Comparison of ENCODE assay signal across 8 cellular contexts in the genomic region with DNA sequence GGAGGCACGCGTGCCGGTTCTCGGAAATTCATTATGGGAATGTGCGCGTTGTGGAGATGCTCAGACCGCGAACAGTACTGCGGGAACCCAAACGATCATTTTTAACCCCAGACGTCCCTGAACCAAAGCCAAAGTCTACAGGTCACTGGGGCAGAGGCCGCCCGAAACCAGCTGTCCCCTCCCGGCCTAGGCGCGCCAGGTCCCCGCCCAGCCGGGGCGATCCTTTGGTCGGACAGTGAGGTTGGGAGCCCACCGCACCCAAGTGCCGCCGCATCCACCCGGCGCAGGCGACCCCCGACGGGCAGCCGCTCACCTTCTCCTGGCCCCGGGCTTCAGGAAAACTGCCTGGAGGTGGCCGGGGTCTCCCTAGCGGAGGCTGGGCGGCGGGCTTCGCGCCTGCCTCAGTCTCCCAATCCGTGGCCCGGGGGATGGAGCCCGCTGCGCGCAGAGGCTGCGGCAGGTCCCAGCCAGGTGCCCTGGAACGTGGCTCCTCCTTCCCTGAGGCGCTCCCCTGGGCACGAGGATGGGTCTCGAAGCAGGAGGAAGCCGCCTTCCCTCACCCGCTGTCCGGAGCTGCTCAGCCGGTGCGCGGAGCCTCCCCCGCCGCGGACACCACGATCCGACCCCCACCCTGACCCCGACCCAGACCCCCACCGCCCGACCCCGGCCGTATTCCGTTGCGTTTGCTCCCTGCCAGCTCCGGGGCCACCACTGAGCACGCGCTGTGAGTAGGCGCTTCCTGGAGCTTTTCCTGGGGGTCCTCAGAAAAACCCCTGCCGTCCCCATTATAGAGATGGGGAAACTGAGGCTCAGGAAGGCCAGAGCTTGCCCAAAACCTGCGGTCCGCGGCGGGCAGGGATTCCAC. TPM values are rescaled to one million over a fixed set of nuclear protein-coding genes. Genes with fewer than 3 reads are reported as not detected.
DNase-seq lines count a peak whose midpoint lies in the region; ATAC-seq and TF ChIP-seq lines count a peak whose summit lies in the region.

No MANE protein-coding gene starts in this region.

- TF ChIP-seq CTCF in left lung (IDR thresholded peaks at IDR 0.05) = no peak
- no peak for TF ChIP-seq CTCF in type B pancreatic cell (conservative IDR thresholded peaks at IDR 0.05)

- H3K4me1 Mint-ChIP-seq in activated naive CD8-positive, alpha-beta T cell treated with anti-CD3 and anti-CD28 coated beads, Interleukin-2, amount 10 ng/mL, durations not matched to agents 7 days and 5 days = peaks cover 44% of the 10 kb centered on the region
- peaks cover 3% of the 10 kb centered on the region for H3K4me1 Mint-ChIP-seq in type B pancreatic cell (ENCODE audit: unreplicated experiment)

- peak overlapping the region; percentile 31 to 53 for H3K4me3 ChIP-seq in left lung

- intact Hi-C loops in left lung (cut with DNase I) = no loop called here

- ATAC-seq in activated naive CD8-positive, alpha-beta T cell treated with anti-CD3 and anti-CD28 coated beads, Interleukin-2, amount 10 ng/mL, durations not matched to agents 7 days and 5 days (ENCODE audit: low read depth) = no peak
- ATAC-seq in left lung (peak; percentile 6), HG03469 (IDR thresholded peaks at IDR 0.05; ENCODE audit: unreplicated experiment) (no peak)

- DNase-seq in activated T-cell treated with anti-CD3 and anti-CD28 coated beads, Interleukin-2, amount 50 U/mL, for 1 hour = peak; percentile 40
- no peak for DNase-seq in activated T-cell treated with anti-CD3 and anti-CD28 coated beads for 4 hours
- peak; percentile 55 for DNase-seq in activated naive CD8-positive, alpha-beta T cell treated with anti-CD3 and anti-CD28 coated beads, Interleukin-2, amount 10 ng/mL, durations not matched to agents 7 days and 5 days
- peak in 1 of 2 donors; percentile 84 for DNase-seq in left lung
- DNase-seq in type B pancreatic cell (ENCODE audit: extremely low spot score, unreplicated experiment) = no peak
- DNase-seq in NCI-H1092 treated with DMSO at 0.1 percent for 48 hours (lab: John Stamatoyannopoulos, UW) = no peak
- no peak for DNase-seq in iPS-NIHi11 (ENCODE audit: low spot score)

- H3K9me3 ChIP-seq in left lung = no peaks in the 10 kb centered on the region

- peaks cover 31 to 69% of the 10 kb centered on the region in 2 donors for H3K4me1 ChIP-seq in left lung

- H3K27me3 ChIP-seq in left lung = peaks cover 12 to 80% of the 10 kb centered on the region in 2 donors

- no peaks in the 10 kb centered on the region for H3K36me3 Mint-ChIP-seq in activated naive CD8-positive, alpha-beta T cell treated with anti-CD3 and anti-CD28 coated beads, Interleukin-2, amount 10 ng/mL, durations not matched to agents 7 days and 5 days
- H3K36me3 Mint-ChIP-seq in type B pancreatic cell = peaks cover 3% of the 10 kb centered on the region

- H3K27ac Mint-ChIP-seq in activated naive CD8-positive, alpha-beta T cell treated with anti-CD3 and anti-CD28 coated beads, Interleukin-2, amount 10 ng/mL, durations not matched to agents 7 days and 5 days = peak overlapping the region; percentile 84
- no peak overlapping the region for H3K27ac Mint-ChIP-seq in type B pancreatic cell

- no peaks in the 10 kb centered on the region for H3K9me3 Mint-ChIP-seq in activated naive CD8-positive, alpha-beta T cell treated with anti-CD3 and anti-CD28 coated beads, Interleukin-2, amount 10 ng/mL, durations not matched to agents 7 days and 5 days
- H3K9me3 Mint-ChIP-seq in type B pancreatic cell = no peaks in the 10 kb centered on the region

- H3K4me3 Mint-ChIP-seq in activated naive CD8-positive, alpha-beta T cell treated with anti-CD3 and anti-CD28 coated beads, Interleukin-2, amount 10 ng/mL, durations not matched to agents 7 days and 5 days = peak overlapping the region; percentile 87
- H3K4me3 Mint-ChIP-seq in type B pancreatic cell = peak overlapping the region; percentile 78

- H3K27ac ChIP-seq in left lung = peak overlapping the region in 1 of 2 donors; percentile 93

- no peaks in the 10 kb centered on the region for H3K27me3 Mint-ChIP-seq in activated naive CD8-positive, alpha-beta T cell treated with anti-CD3 and anti-CD28 coated beads, Interleukin-2, amount 10 ng/mL, durations not matched to agents 7 days and 5 days
- H3K27me3 Mint-ChIP-seq in type B pancreatic cell = peaks cover 71% of the 10 kb centered on the region

- POLR2A ChIA-PET in activated naive CD8-positive, alpha-beta T cell treated with anti-CD3 and anti-CD28 coated beads, Interleukin-2, amount 10 ng/mL, durations not matched to agents 7 days and 5 days (lab: Charles Lee) = interaction anchor here (0.9 to 9.1 kb wide), 15 partner anchors 8 to 138 kb away, joined by 3 to 165 read pairs (median 6); a partner anchor contains a TSS

- no peaks in the 10 kb centered on the region for H3K36me3 ChIP-seq in left lung

RNA-seq across cellular contexts. Expression of a gene that starts 8.1 kb away (rescaled TPM):
- total RNA-seq in activated naive CD8-positive, alpha-beta T cell treated with anti-CD3 and anti-CD28 coated beads, Interleukin-2, amount 10 ng/mL, durations not matched to agents 7 days and 5 days = 10 to 100 TPM; 44.2 to 44.3 TPM
- total RNA-seq in left lung (10 to 100 TPM; 16.4 to 29.6 TPM), type B pancreatic cell (ENCODE audit: low replicate concordance) (25.6 and 33.3 TPM in 2 replicates)

RNA-seq across cellular contexts. Expression of a gene that starts 11.0 kb away (rescaled TPM):
- total RNA-seq in activated naive CD8-positive, alpha-beta T cell treated with anti-CD3 and anti-CD28 coated beads, Interleukin-2, amount 10 ng/mL, durations not matched to agents 7 days and 5 days = 100 to 1,000 TPM; 416 to 452 TPM
- total RNA-seq in left lung (100 to 1,000 TPM; 185 to 404 TPM), type B pancreatic cell (ENCODE audit: low replicate concordance) (0.36 and 0.80 TPM in 2 replicates)

RNA-seq across cellular contexts. Expression of a gene that starts 58.2 kb away (rescaled TPM):
- total RNA-seq in activated naive CD8-positive, alpha-beta T cell treated with anti-CD3 and anti-CD28 coated beads, Interleukin-2, amount 10 ng/mL, durations not matched to agents 7 days and 5 days = 10 to 100 TPM; 66.1 to 73.2 TPM
- total RNA-seq in left lung (100 to 1,000 TPM; 247 to 263 TPM), type B pancreatic cell (ENCODE audit: low replicate concordance) (168 and 195 TPM in 2 replicates)

Comparison
In these comparisons a context has a peak if more than half of its experiments do, and no peak if none do; other contexts are left out.
1. DNase-seq: peak in activated T-cell treated with anti-CD3 and anti-CD28 coated beads, Interleukin-2, amount 50 U/mL, for 1 hour (single experiment) and activated naive CD8-positive, alpha-beta T cell treated with anti-CD3 and anti-CD28 coated beads, Interleukin-2, amount 10 ng/mL, durations not matched to agents 7 days and 5 days (single experiment); none in activated T-cell treated with anti-CD3 and anti-CD28 coated beads for 4 hours (single experiment), type B pancreatic cell (single experiment), NCI-H1092 treated with DMSO at 0.1 percent for 48 hours (single experiment) and iPS-NIHi11 (single experiment).
2. RNA of a gene that starts 11.0 kb away (total RNA-seq): 416 to 452 TPM in activated naive CD8-positive, alpha-beta T cell treated with anti-CD3 and anti-CD28 coated beads, Interleukin-2, amount 10 ng/mL, durations not matched to agents 7 days and 5 days and 185 to 404 TPM in left lung; 0.36 to 0.80 TPM in type B pancreatic cell; every median in the first group is over 100 times any median in the second.